15 cellular contexts compared by ENCODE assay signal in the genomic region with DNA sequence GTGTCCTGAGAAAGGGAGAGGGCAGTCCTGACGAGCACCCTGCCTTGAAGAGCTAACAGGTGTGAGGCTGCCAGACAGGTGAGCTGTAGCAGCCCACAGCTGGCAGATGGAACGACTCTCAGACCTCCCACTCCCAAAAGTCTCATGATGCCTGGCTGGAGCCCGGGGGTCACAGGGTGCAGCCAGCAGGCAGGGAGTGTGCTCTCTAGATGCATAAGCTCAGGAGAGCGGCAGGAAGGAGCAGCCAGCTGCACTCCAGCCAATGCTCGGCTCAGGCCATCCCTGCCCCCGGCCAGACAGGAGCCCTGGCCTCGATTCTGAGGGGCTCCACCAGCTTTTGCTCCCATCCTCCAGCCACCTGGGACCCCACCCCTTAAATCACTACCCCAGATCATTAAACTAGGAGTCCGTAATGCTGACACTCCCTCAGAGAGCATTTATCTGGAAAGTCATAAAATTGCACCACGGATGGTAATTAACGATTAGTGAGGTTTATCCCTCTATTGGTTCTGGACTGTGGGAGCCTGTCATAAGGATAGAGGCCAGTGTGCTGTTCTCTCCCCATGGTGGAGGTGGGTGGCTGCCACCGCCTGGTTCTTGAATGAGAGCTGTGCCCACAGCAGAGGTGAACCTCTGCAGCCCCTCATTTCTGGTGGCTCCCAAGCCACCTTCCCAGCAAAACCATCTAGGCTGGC.
"Had no signal": no experiment of that assay in that cellular context is flagged by ENCODE, and none has a peak within 500 bp of the region (broad histone marks: within the 10 kb centered on the region; RNA-seq: fewer than 3 reads in every experiment).

No MANE protein-coding gene starts in this region.

- H3K4me3 ChIP-seq: ascending aorta, breast epithelium, esophagus muscularis mucosa had no signal

- H3K27me3 ChIP-seq: ascending aorta, breast epithelium, esophagus muscularis mucosa had no signal

- H3K9me3 ChIP-seq: ascending aorta, breast epithelium, esophagus muscularis mucosa had no signal

- H3K4me1 ChIP-seq: ascending aorta, breast epithelium had no signal

- H3K36me3 ChIP-seq: ascending aorta, breast epithelium, esophagus muscularis mucosa had no signal

- DNase-seq: activated CD4-positive, alpha-beta T cell treated with anti-CD3 and anti-CD28 coated beads for 1 hour; activated CD8-positive, alpha-beta memory T cell treated with anti-CD3 and anti-CD28 coated beads for 24 hours; activated CD8-positive, alpha-beta memory T cell treated with anti-CD3 and anti-CD28 coated beads, Interleukin-2, amount 50 U/mL, for 48 hours; activated effector memory CD4-positive, alpha-beta T cell treated with anti-CD3 and anti-CD28 coated beads, Interleukin-2, amount 50 U/mL, for 16 hours; activated naive CD4-positive, alpha-beta T cell treated with anti-CD3 and anti-CD28 coated beads, Interleukin-2, amount 50 U/mL, for 16 hours; activated T-cell treated with anti-CD3 and anti-CD28 coated beads, Interleukin-2, amount 50 U/mL, for 48 hours; effector CD8-positive, alpha-beta T cell; left cardiac atrium; midbrain; stimulated activated CD4-positive, alpha-beta T cell treated with anti-CD3 and anti-CD28 coated beads, Interleukin-2, amount 100 ng/mL, for 48 hours; stimulated activated naive CD8-positive, alpha-beta T cell treated with anti-CD3 and anti-CD28 coated beads, Interleukin-15, amount 100 ng/mL, for 72 hours had no signal

- H3K27ac ChIP-seq: ascending aorta, breast epithelium, esophagus muscularis mucosa, VCaP had no signal
